ENCODE assay signal across 8 cellular contexts in genomic region chr21:29018540-29018939, GRCh38.
DNase-seq lines count a peak whose midpoint lies in the region; ATAC-seq and TF ChIP-seq lines count a peak whose summit lies in the region.

No MANE protein-coding gene starts in this region.

- TF ChIP-seq CTCF in foreskin fibroblast (IDR thresholded peaks at IDR 0.05; ENCODE audit: low read depth, low read length), result no peak
- no peak for TF ChIP-seq CTCF in retinal pigment epithelial cell (conservative IDR thresholded peaks at IDR 0.05; ENCODE audit: low read depth, low read length)

- DNase-seq in SW480 (ENCODE audit: low spot score), result peak; percentile 11
- peak in 1 of 2 donors; percentile 28 for DNase-seq in foreskin fibroblast
- DNase-seq in retinal pigment epithelial cell (ENCODE audit: low read depth), result no peak
- no peak for DNase-seq in stimulated activated CD4-positive, alpha-beta T cell treated with anti-CD3 and anti-CD28 coated beads, Interleukin-1b, Interleukin-23, amount 100 ng/mL, for 48 hours
- DNase-seq in NCI-H2196 (lab: John Stamatoyannopoulos, UW; ENCODE audit: unreplicated experiment), result no peak

- ATAC-seq in GM18517 (IDR thresholded peaks at IDR 0.05; ENCODE audit: unreplicated experiment), result peak; percentile 11
- ATAC-seq in HG02870 (IDR thresholded peaks at IDR 0.05; ENCODE audit: unreplicated experiment), result peak; percentile 11
- ATAC-seq in GM21717 (IDR thresholded peaks at IDR 0.05; ENCODE audit: unreplicated experiment), result no peak

- H3K4me3 ChIP-seq in foreskin fibroblast (ENCODE audit: low read depth in 1 of 2, low read length in 2 of 2) (peak overlapping the region; percentile 69 to 79), retinal pigment epithelial cell (ENCODE audit: low read length) (peak overlapping the region; percentile 88)
